Comparison of ENCODE assay signal across 1 cellular context in genomic region chr20:53652090-53652858, GRCh38.
TF ChIP-seq lines count a peak whose summit lies in the region.

No MANE protein-coding gene starts in this region.

TF ChIP-seq in HepG2, 621 proteins besides CTCF, POLR2A, EP300 and RAD21 (continued from another document and continues in another):
- TF ChIP-seq E2F1 (CRISPR knock-in tag; IDR thresholded peaks at IDR 0.05) (peak; percentile 42; the same call in 1 of the 2 replicates), ZNF546 (CRISPR knock-in tag; conservative IDR thresholded peaks at IDR 0.05) (no peak), MTA1 (CRISPR knock-in tag; IDR thresholded peaks at IDR 0.05; ENCODE audit: borderline replicate concordance) (peak; percentile 24; the same call in 1 of the 2 replicates), ZIK1 (CRISPR knock-in tag; IDR thresholded peaks at IDR 0.05; ENCODE audit: borderline replicate concordance, low read depth) (no peak), BRF2 (CRISPR knock-in tag; IDR thresholded peaks at IDR 0.05) (0 out of 2 replicates have a peak, but pooled peaks have one; percentile 63), KMT2A (CRISPR knock-in tag; IDR thresholded peaks at IDR 0.05) (peak; percentile 82; the same call in 1 of the 2 replicates), ZBTB20 (CRISPR knock-in tag; IDR thresholded peaks at IDR 0.05; ENCODE audit: borderline replicate concordance, low read depth) (peak; percentile 93; the same call in 1 of the 2 replicates), JUN (CRISPR knock-in tag; IDR thresholded peaks at IDR 0.05) (peak; percentile 80; the same call in 1 of the 2 replicates), ATF4 (CRISPR knock-in tag; IDR thresholded peaks at IDR 0.05) (peak in 1 of 2 experiments; percentile 64; a peak in 2 of 4 replicates), IKZF5 (CRISPR knock-in tag; IDR thresholded peaks at IDR 0.05) (peak; percentile 82; the same call in 1 of the 2 replicates), POLR2AphosphoS2 (IDR thresholded peaks at IDR 0.05; ENCODE audit: low read depth, low read length) (no peak), JUND (CRISPR knock-in tag; IDR thresholded peaks at IDR 0.05) (peak; percentile 36; the same call in 1 of the 2 replicates), DRAP1 (CRISPR knock-in tag; IDR thresholded peaks at IDR 0.05) (peak; percentile 88), NCOR1 (IDR thresholded peaks at IDR 0.05; ENCODE audit: borderline replicate concordance, low read length) (peak; percentile 98), ZFP82 (CRISPR knock-in tag; IDR thresholded peaks at IDR 0.05; ENCODE audit: borderline replicate concordance) (0 out of 2 replicates have a peak, but pooled peaks have one; percentile 9), KDM5A (IDR thresholded peaks at IDR 0.05; ENCODE audit: borderline replicate concordance, low read length) (no peak; the same call in 1 of the 2 replicates), STAG1 (CRISPR knock-in tag; IDR thresholded peaks at IDR 0.05) (no peak; the same call in 1 of the 2 replicates), TBX2 (CRISPR knock-in tag; IDR thresholded peaks at IDR 0.05; ENCODE audit: borderline replicate concordance) (peak; percentile 91), ZNF552 (CRISPR knock-in tag; IDR thresholded peaks at IDR 0.05; ENCODE audit: borderline replicate concordance) (no peak), AHDC1 (CRISPR knock-in tag; IDR thresholded peaks at IDR 0.05; ENCODE audit: borderline replicate concordance) (peak; percentile 96), ZNF142 (CRISPR knock-in tag; IDR thresholded peaks at IDR 0.05) (peak; percentile 72; the same call in 1 of the 2 replicates), BCL6 (CRISPR knock-in tag; IDR thresholded peaks at IDR 0.05) (peak; percentile 82), PATZ1 (CRISPR knock-in tag; IDR thresholded peaks at IDR 0.05) (peak; percentile 84), MYPOP (CRISPR knock-in tag; IDR thresholded peaks at IDR 0.05) (peak; percentile 87; the same call in 1 of the 2 replicates), TFDP2 (CRISPR knock-in tag; IDR thresholded peaks at IDR 0.05) (peak; percentile 49; the same call in 1 of the 2 replicates), DBP (CRISPR knock-in tag; IDR thresholded peaks at IDR 0.05; ENCODE audit: not compliant biosample characterization) (no peak), HOXD1 (CRISPR knock-in tag; IDR thresholded peaks at IDR 0.05) (peak; percentile 56; the same call in 1 of the 2 replicates)
